Comparison of ENCODE assay signal across 1 cellular context in the genomic region with DNA sequence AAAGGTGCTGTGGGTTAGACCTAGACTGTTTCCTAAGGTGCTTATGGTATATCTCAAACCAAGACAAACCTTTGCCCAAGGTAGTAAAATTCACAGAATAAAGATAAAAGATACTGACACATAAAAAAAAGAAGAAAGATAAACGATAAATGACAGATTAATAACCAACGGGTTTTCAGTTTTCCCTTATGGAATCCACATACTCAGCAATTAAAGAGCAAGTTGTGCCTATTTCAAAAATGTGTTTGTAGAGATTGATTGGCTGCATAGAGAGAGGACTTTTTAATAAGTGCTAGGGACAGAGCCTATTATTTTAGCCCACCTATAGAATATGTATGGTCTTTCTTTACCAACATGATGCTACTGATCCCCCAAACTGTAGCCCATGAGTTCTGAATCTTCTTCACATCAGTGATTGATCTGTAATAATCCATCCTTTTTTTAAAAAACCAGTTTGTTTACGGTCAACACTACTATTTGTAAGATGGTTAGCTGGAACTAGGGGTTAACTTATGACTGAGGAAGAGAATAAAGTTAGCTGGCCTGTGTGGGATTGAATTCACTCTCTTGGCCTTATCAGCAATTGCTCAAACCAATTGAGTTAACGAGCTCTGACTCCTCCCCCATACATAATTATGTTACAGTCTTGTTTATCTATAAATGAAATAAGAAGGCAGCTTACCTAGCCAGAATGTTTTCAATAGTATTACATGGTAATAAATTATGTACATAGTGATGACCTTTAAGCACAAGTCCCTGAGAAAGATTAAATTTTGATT.
TF ChIP-seq lines count a peak whose summit lies in the region.

No MANE protein-coding gene starts in this region.

TF ChIP-seq in H1, 55 proteins besides CTCF, POLR2A, EP300 and RAD21:
- TF ChIP-seq, protein P1, sequence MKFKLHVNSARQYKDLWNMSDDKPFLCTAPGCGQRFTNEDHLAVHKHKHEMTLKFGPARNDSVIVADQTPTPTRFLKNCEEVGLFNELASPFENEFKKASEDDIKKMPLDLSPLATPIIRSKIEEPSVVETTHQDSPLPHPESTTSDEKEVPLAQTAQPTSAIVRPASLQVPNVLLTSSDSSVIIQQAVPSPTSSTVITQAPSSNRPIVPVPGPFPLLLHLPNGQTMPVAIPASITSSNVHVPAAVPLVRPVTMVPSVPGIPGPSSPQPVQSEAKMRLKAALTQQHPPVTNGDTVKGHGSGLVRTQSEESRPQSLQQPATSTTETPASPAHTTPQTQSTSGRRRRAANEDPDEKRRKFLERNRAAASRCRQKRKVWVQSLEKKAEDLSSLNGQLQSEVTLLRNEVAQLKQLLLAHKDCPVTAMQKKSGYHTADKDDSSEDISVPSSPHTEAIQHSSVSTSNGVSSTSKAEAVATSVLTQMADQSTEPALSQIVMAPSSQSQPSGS (IDR thresholded peaks at IDR 0.05; ENCODE audit: low read length) = no peak
- no peak for TF ChIP-seq ZNF274 (IDR thresholded peaks at IDR 0.05; ENCODE audit: borderline replicate concordance, extremely low read depth, low read length)
- TF ChIP-seq SRF (IDR thresholded peaks at IDR 0.05; ENCODE audit: low read depth, low read length) = no peak
- no peak for TF ChIP-seq E2F6 (IDR thresholded peaks at IDR 0.05)
- TF ChIP-seq SIRT6 (IDR thresholded peaks at IDR 0.05; ENCODE audit: low read length) = no peak
- TF ChIP-seq TBP (IDR thresholded peaks at IDR 0.05; ENCODE audit: low read depth, low read length) = no peak
- no peak for TF ChIP-seq CTBP2 (IDR thresholded peaks at IDR 0.05; ENCODE audit: borderline replicate concordance, insufficient read depth, insufficient read length, low read length)
- TF ChIP-seq KDM4A (IDR thresholded peaks at IDR 0.05; ENCODE audit: low read depth, low read length, severe bottlenecking) = no peak
- TF ChIP-seq TAF1 (IDR thresholded peaks at IDR 0.05; ENCODE audit: low read depth, low read length) = no peak
- no peak for TF ChIP-seq SAP30 (IDR thresholded peaks at IDR 0.05; ENCODE audit: insufficient read depth, insufficient replicate concordance, low read length)
- no peak for TF ChIP-seq YY1 (IDR thresholded peaks at IDR 0.05; ENCODE audit: low read depth, low read length)
- TF ChIP-seq EZH2 (IDR thresholded peaks at IDR 0.05; ENCODE audit: low read depth, low read length, severe bottlenecking) = no peak
- TF ChIP-seq NANOG (IDR thresholded peaks at IDR 0.05; ENCODE audit: insufficient read depth, low read depth, low read length, poor library complexity, severe bottlenecking) = no peak
- TF ChIP-seq RBBP5 (IDR thresholded peaks at IDR 0.05; ENCODE audit: borderline replicate concordance, low read depth, low read length) = no peak
- no peak for TF ChIP-seq BCL11A (IDR thresholded peaks at IDR 0.05; ENCODE audit: low read depth in 2 of 2, low read length in 2 of 2)
- no peak for TF ChIP-seq CEBPB (IDR thresholded peaks at IDR 0.05; ENCODE audit: low read depth, low read length)
